In genomic region chr5:152688561-152689274, GRCh38 we compare ENCODE assay signal across 9 cellular contexts.
DNase-seq lines count a peak whose midpoint lies in the region; ATAC-seq and TF ChIP-seq lines count a peak whose summit lies in the region.
"Had no signal": no experiment of that assay in that cellular context is flagged by ENCODE, and none has a peak within 500 bp of the region (broad histone marks: within the 10 kb centered on the region; RNA-seq: fewer than 3 reads in every experiment).

No MANE protein-coding gene starts in this region.

- peak overlapping the region; percentile 41 for H2AFZ ChIP-seq in neural progenitor cell (replicated peaks)

- H3K4me3 ChIP-seq in neural progenitor cell (no peak overlapping the region), HAP-1 (no peak overlapping the region)
- no peak overlapping the region for H3K4me3 ChIP-seq in naive thymus-derived CD4-positive, alpha-beta T cell (ENCODE audit: low read length)

- H3F3A ChIP-seq in neural progenitor cell (ENCODE audit: low read depth), result no peaks in the 10 kb centered on the region

- H3K4me1 ChIP-seq in neural progenitor cell, result no peaks in the 10 kb centered on the region
- H3K4me1 ChIP-seq in naive thymus-derived CD4-positive, alpha-beta T cell (ENCODE audit: control insufficient read depth in 2 of 2, insufficient read depth in 2 of 2, low read length in 2 of 2), result no peaks in the 10 kb centered on the region
- no peaks in the 10 kb centered on the region for H3K4me1 ChIP-seq in HAP-1

- H3K4me2 ChIP-seq in neural progenitor cell, result no peak overlapping the region

- POLR2A ChIA-PET in naive thymus-derived CD4-positive, alpha-beta T cell (lab: Charles Lee), result no interaction called here

- H3K9ac ChIP-seq in neural progenitor cell, result no peak overlapping the region

- ATAC-seq in naive thymus-derived CD4-positive, alpha-beta T cell, result no peak

- peaks cover 25% of the 10 kb centered on the region for H3K4me1 Mint-ChIP-seq in neural progenitor cell
- peaks cover 0 to 1% (median 0%) of the 10 kb centered on the region in 7 donors for H3K4me1 Mint-ChIP-seq in naive thymus-derived CD4-positive, alpha-beta T cell

- H3K4me3 Mint-ChIP-seq in neural progenitor cell, result no peak overlapping the region
- no peak overlapping the region for H3K4me3 Mint-ChIP-seq in naive thymus-derived CD4-positive, alpha-beta T cell

- no peaks in the 10 kb centered on the region for H3K36me3 ChIP-seq in neural progenitor cell
- no peaks in the 10 kb centered on the region for H3K36me3 ChIP-seq in naive thymus-derived CD4-positive, alpha-beta T cell (ENCODE audit: control insufficient read depth in 2 of 3, insufficient read depth in 3 of 3, low read length in 3 of 3)
- H3K36me3 ChIP-seq in HAP-1 (replicated peaks), result no peaks in the 10 kb centered on the region

- no peaks in the 10 kb centered on the region for H4K20me1 ChIP-seq in neural progenitor cell (ENCODE audit: low read depth)

- CTCF ChIA-PET in naive thymus-derived CD4-positive, alpha-beta T cell (lab: Charles Lee), result interaction anchor here (0.6 kb wide), 1 partner anchor 1407 kb away, joined by 4 read pairs; no protein-coding TSS in a partner anchor

- H3K9me3 Mint-ChIP-seq in neural progenitor cell, result peaks cover 21% of the 10 kb centered on the region
- peaks cover 4 to 26% (median 12%) of the 10 kb centered on the region in 11 donors for H3K9me3 Mint-ChIP-seq in naive thymus-derived CD4-positive, alpha-beta T cell

- no peaks in the 10 kb centered on the region for H3K79me2 ChIP-seq in neural progenitor cell (ENCODE audit: low read depth)

- H3K36me3 Mint-ChIP-seq in neural progenitor cell, result peaks cover 5% of the 10 kb centered on the region
- no peaks in the 10 kb centered on the region for H3K36me3 Mint-ChIP-seq in naive thymus-derived CD4-positive, alpha-beta T cell

- in situ Hi-C loops in HAP-1 (cut with MboI; ENCODE audit: low sequenced_read_pairs), result no loop called here

- intact Hi-C loops in naive thymus-derived CD4-positive, alpha-beta T cell (cut with micrococcal nuclease), result no loop called here

- H3K27me3 ChIP-seq in neural progenitor cell (no peaks in the 10 kb centered on the region), HAP-1 (ENCODE audit: low read depth) (no peaks in the 10 kb centered on the region)
- H3K27me3 ChIP-seq in naive thymus-derived CD4-positive, alpha-beta T cell (ENCODE audit: control insufficient read depth in 2 of 2, insufficient read depth in 2 of 2, low read length in 2 of 2), result no peaks in the 10 kb centered on the region

- peaks cover 5% of the 10 kb centered on the region for H3K27me3 Mint-ChIP-seq in neural progenitor cell (ENCODE audit: insufficient read depth, low read depth)
- H3K27me3 Mint-ChIP-seq in naive thymus-derived CD4-positive, alpha-beta T cell, result no peaks in the 10 kb centered on the region

- peak overlapping the region; percentile 55 for H3K27ac Mint-ChIP-seq in neural progenitor cell
- H3K27ac Mint-ChIP-seq in naive thymus-derived CD4-positive, alpha-beta T cell, result no peak overlapping the region

- no peak for TF ChIP-seq CTCF in neural progenitor cell (IDR thresholded peaks at IDR 0.05)

- DNase-seq in DMS79 treated with DMSO at 0.1 percent for 48 hours (lab: John Stamatoyannopoulos, UW), result peak; percentile 70
- DNase-seq in NCI-H446 treated with DMSO at 0.1 percent for 48 hours (lab: John Stamatoyannopoulos, UW), result peak; percentile 92
- DNase-seq in epithelial cell of prostate (ENCODE audit: low read depth, low spot score), result peak; percentile 77
- no peak for DNase-seq in neural progenitor cell (ENCODE audit: low spot score)
- no peak for DNase-seq in naive thymus-derived CD4-positive, alpha-beta T cell
- no peak for DNase-seq in NCI-H1048 (lab: John Stamatoyannopoulos, UW)
- DNase-seq in HAP-1 (ENCODE audit: low spot score in 2 of 2), result no peak
- DNase-seq in NOMO-1 treated with dmso at 0.1 percent for 144 hours (lab: John Stamatoyannopoulos, UW; ENCODE audit: unreplicated experiment), result no peak
- DNase-seq: activated CD4-positive, alpha-beta T cell treated with anti-CD3 and anti-CD28 coated beads for 48 hours had no signal

- H3K27ac ChIP-seq in epithelial cell of prostate (no peak overlapping the region), neural progenitor cell (no peak overlapping the region)
- H3K27ac ChIP-seq in naive thymus-derived CD4-positive, alpha-beta T cell (ENCODE audit: low read depth, low read length), result no peak overlapping the region

- H3K9me3 ChIP-seq in neural progenitor cell (ENCODE audit: low read depth) (no peaks in the 10 kb centered on the region), HAP-1 (no peaks in the 10 kb centered on the region)
- H3K9me3 ChIP-seq in naive thymus-derived CD4-positive, alpha-beta T cell (ENCODE audit: control insufficient read depth in 2 of 3, low read length in 3 of 3), result peaks cover 0 to 9% (median 0%) of the 10 kb centered on the region in 3 experiments

Comparison
In these comparisons a context has a peak if more than half of its experiments do, and no peak if none do; other contexts are left out.
1. DNase-seq: peak in DMS79 treated with DMSO at 0.1 percent for 48 hours (single experiment), NCI-H446 treated with DMSO at 0.1 percent for 48 hours (single experiment) and epithelial cell of prostate (single experiment); none in neural progenitor cell (single experiment), naive thymus-derived CD4-positive, alpha-beta T cell (0 of 9), NCI-H1048 (single experiment), HAP-1 (0 of 2) and NOMO-1 treated with dmso at 0.1 percent for 144 hours (single experiment).